In genomic region chr3:186787642-186788481, GRCh38 we compare ENCODE assay signal across 10 cellular contexts. TPM values are rescaled to one million over a fixed set of nuclear protein-coding genes. Genes with fewer than 3 reads are reported as not detected.
A peak's percentile ranks its signal among the peaks of the same experiment; 100 is the strongest.
DNase-seq lines count a peak whose midpoint lies in the region; ATAC-seq, FAIRE-seq and TF ChIP-seq lines count a peak whose summit lies in the region.
"Had no signal": no experiment of that assay in that cellular context is flagged by ENCODE, and none has a peak within 500 bp of the region (broad histone marks: within the 10 kb centered on the region; RNA-seq: fewer than 3 reads in every experiment).

No MANE protein-coding gene starts in this region.

- no peak for ATAC-seq in CD4-positive, alpha-beta T cell (ENCODE audit: poor library complexity)
- no peak for ATAC-seq in activated T-helper 17 cell treated with anti-CD3 and anti-CD28 coated beads, Interleukin-2, amount 50 U/mL, for 72 hours (replicated peaks)
- no peak for ATAC-seq in memory B cell (ENCODE audit: low read depth)
- ATAC-seq in GM18868 (IDR thresholded peaks at IDR 0.05; ENCODE audit: unreplicated experiment), result no peak

- in situ Hi-C loops in HAP-1 (cut with MboI; ENCODE audit: low sequenced_read_pairs), result no loop called here

- peak overlapping the region; percentile 95 for H3K4me3 Mint-ChIP-seq in CD4-positive, alpha-beta T cell
- peak overlapping the region; percentile 97 for H3K4me3 Mint-ChIP-seq in activated T-helper 17 cell treated with anti-CD3 and anti-CD28 coated beads, Interleukin-2, amount 50 U/mL, for 72 hours
- H3K4me3 Mint-ChIP-seq in memory B cell, result peak overlapping the region; percentile 60

- H3K36me3 ChIP-seq in HAP-1 (replicated peaks), result peaks cover 94% of the 10 kb centered on the region

- peak overlapping the region; percentile 96 for H3K27ac Mint-ChIP-seq in CD4-positive, alpha-beta T cell
- peak overlapping the region; percentile 100 for H3K27ac Mint-ChIP-seq in activated T-helper 17 cell treated with anti-CD3 and anti-CD28 coated beads, Interleukin-2, amount 50 U/mL, for 72 hours
- H3K27ac Mint-ChIP-seq in memory B cell, result peak overlapping the region; percentile 97

- H3K36me3 Mint-ChIP-seq in CD4-positive, alpha-beta T cell (ENCODE audit: low read depth), result peaks cover 100% of the 10 kb centered on the region
- H3K36me3 Mint-ChIP-seq in activated T-helper 17 cell treated with anti-CD3 and anti-CD28 coated beads, Interleukin-2, amount 50 U/mL, for 72 hours (ENCODE audit: low read depth), result peaks cover 99% of the 10 kb centered on the region
- H3K36me3 Mint-ChIP-seq in memory B cell, result peaks cover 47% of the 10 kb centered on the region

- H3K27me3 ChIP-seq in CD4-positive, alpha-beta T cell (ENCODE audit: control insufficient read depth, insufficient read depth, low read length), result no peaks in the 10 kb centered on the region
- no peaks in the 10 kb centered on the region for H3K27me3 ChIP-seq in HAP-1 (ENCODE audit: low read depth)

- H3K4me1 ChIP-seq in HAP-1, result peaks cover 32% of the 10 kb centered on the region

- no peak for TF ChIP-seq CTCF in CD4-positive, alpha-beta T cell (IDR thresholded peaks at IDR 0.05)
- TF ChIP-seq CTCF in RWPE1 (conservative IDR thresholded peaks at IDR 0.05; ENCODE audit: low read depth), result no peak

- H3K27ac ChIP-seq in CD4-positive, alpha-beta T cell (ENCODE audit: low read depth, low read length), result no peak overlapping the region
- H3K27ac ChIP-seq in RWPE1, result no peak overlapping the region

- POLR2A ChIA-PET in CD4-positive, alpha-beta T cell (lab: Charles Lee), result interaction anchor here (1.3 to 1.9 kb wide), 3 partner anchors 13 to 143 kb away, joined by 3 to 9 read pairs (median 5); no protein-coding TSS in a partner anchor
- POLR2A ChIA-PET in RWPE1 (lab: Yijun Ruan, JAX; ENCODE audit: low non-redundant PET), result no interaction called here

- peaks cover under 1% of the 10 kb centered on the region for H3K27me3 Mint-ChIP-seq in CD4-positive, alpha-beta T cell
- H3K27me3 Mint-ChIP-seq in activated T-helper 17 cell treated with anti-CD3 and anti-CD28 coated beads, Interleukin-2, amount 50 U/mL, for 72 hours, result no peaks in the 10 kb centered on the region
- H3K27me3 Mint-ChIP-seq in memory B cell, result no peaks in the 10 kb centered on the region

- H3K4me3 ChIP-seq in HAP-1, result peak overlapping the region; percentile 99; the same call in 1 of the 2 replicates

- no peaks in the 10 kb centered on the region for H3K9me3 ChIP-seq in CD4-positive, alpha-beta T cell (ENCODE audit: control insufficient read depth, low read length)
- H3K9me3 ChIP-seq in HAP-1, result no peaks in the 10 kb centered on the region; the same call in 1 of the 2 replicates

- intact Hi-C loops in CD4-positive, alpha-beta T cell (cut with DNase I, micrococcal nuclease), result loop anchor here in 1 of 2 experiments (5.0 kb wide), 1 partner anchor 851 kb away; the partner anchor contains the start of gene TRA2B

- no peak for DNase-seq in CD4-positive, alpha-beta T cell
- no peak for DNase-seq in HAP-1 (ENCODE audit: low spot score in 2 of 2)
- no peak for DNase-seq in memory B cell (ENCODE audit: low spot score in 2 of 2)
- no peak for DNase-seq in RWPE1 (ENCODE audit: low spot score)
- DNase-seq in frontal cortex (ENCODE audit: low spot score in 2 of 2), result no peak
- DNase-seq in GDM1 (lab: John Stamatoyannopoulos, UW), result no peak
- DNase-seq: effector CD8-positive, alpha-beta T cell; NCI-H1694 had no signal

- H3K9me3 Mint-ChIP-seq in CD4-positive, alpha-beta T cell, result no peaks in the 10 kb centered on the region
- no peaks in the 10 kb centered on the region for H3K9me3 Mint-ChIP-seq in activated T-helper 17 cell treated with anti-CD3 and anti-CD28 coated beads, Interleukin-2, amount 50 U/mL, for 72 hours
- H3K9me3 Mint-ChIP-seq in memory B cell, result no peaks in the 10 kb centered on the region

- FAIRE-seq in frontal cortex (lab: Jason Lieb, UNC), result no peak

- CTCF ChIA-PET in CD4-positive, alpha-beta T cell (lab: Charles Lee), result no interaction called here
- CTCF ChIA-PET in RWPE1 (lab: Yijun Ruan, JAX), result interaction anchor here (0.6 kb wide), 1 partner anchor 170 kb away, joined by 4 read pairs; no protein-coding TSS in a partner anchor

- peaks cover 73% of the 10 kb centered on the region for H3K4me1 Mint-ChIP-seq in CD4-positive, alpha-beta T cell (ENCODE audit: low read depth)
- peaks cover 41% of the 10 kb centered on the region for H3K4me1 Mint-ChIP-seq in activated T-helper 17 cell treated with anti-CD3 and anti-CD28 coated beads, Interleukin-2, amount 50 U/mL, for 72 hours
- H3K4me1 Mint-ChIP-seq in memory B cell, result peaks cover 42% of the 10 kb centered on the region

RNA-seq across cellular contexts. Expression of gene EIF4A2, which starts 4.5 kb away (rescaled TPM):
- total RNA-seq in CD4-positive, alpha-beta T cell, result 1,000 to 10,000 TPM; 1,039 to 1,046 TPM
- total RNA-seq in activated T-helper 17 cell treated with anti-CD3 and anti-CD28 coated beads, Interleukin-2, amount 50 U/mL, for 72 hours, result 100 to 1,000 TPM; 266 to 346 TPM
- 1,507 TPM for total RNA-seq in frontal cortex

RNA-seq across cellular contexts. Expression of gene RFC4, which starts 18.4 kb away (rescaled TPM):
- 10 to 100 TPM in 1 of 2 experiments, 1 to 10 TPM in 1; 8.6 to 12.6 TPM for total RNA-seq in CD4-positive, alpha-beta T cell
- total RNA-seq in activated T-helper 17 cell treated with anti-CD3 and anti-CD28 coated beads, Interleukin-2, amount 50 U/mL, for 72 hours, result 100 to 1,000 TPM in 1 of 2 donors, 10 to 100 TPM in 1; 87.1 to 108 TPM
- 22.8 TPM for total RNA-seq in frontal cortex

RNA-seq across cellular contexts. Expression of gene ADIPOQ, which starts 54.6 kb away (rescaled TPM):
- not detected for total RNA-seq in CD4-positive, alpha-beta T cell
- not detected for total RNA-seq in activated T-helper 17 cell treated with anti-CD3 and anti-CD28 coated beads, Interleukin-2, amount 50 U/mL, for 72 hours
- not detected for total RNA-seq in frontal cortex
